ENCODE assay signal across 8 cellular contexts in genomic region chr1:155172732-155173477, GRCh38. TPM values are rescaled to one million over a fixed set of nuclear protein-coding genes. Genes with fewer than 3 reads are reported as not detected.
DNase-seq lines count a peak whose midpoint lies in the region; ATAC-seq, FAIRE-seq and TF ChIP-seq lines count a peak whose summit lies in the region.

Gene KRTCAP2 (minus strand): TSS chr1:155173304. CDS start chr1:155173224, 80 bp downstream.

- peak within 1 kb of the TSS; percentile 98 for H3K4me3 ChIP-seq in AG10803 (ENCODE audit: low read length)
- H3K4me3 ChIP-seq in kidney (ENCODE audit: low read length in 2 of 2): peak within 1 kb of the TSS; percentile 93 to 94

- TF ChIP-seq POLR2A in GM18951 (IDR thresholded peaks at IDR 0.05; ENCODE audit: extremely low read depth, insufficient read depth, insufficient read length): peak; percentile 93

- peak within 1 kb of the TSS; percentile 92 for H3K27ac ChIP-seq in kidney (ENCODE audit: low read depth in 2 of 2, low read length in 2 of 2)

- H3K9ac ChIP-seq in kidney (ENCODE audit: low read length in 2 of 2): peak within 1 kb of the TSS; percentile 86 to 92

- intact Hi-C loops in kidney (cut with DNase I): loop anchor here (10.0 kb wide), 1 partner anchor 52 kb away; no protein-coding TSS in a partner anchor

- in situ Hi-C loops in GM18951 (cut with MboI; ENCODE audit: low sequenced_read_pairs, unreplicated experiment): loop anchor here (5.0 kb wide), 1 partner anchor 86 kb away; no protein-coding TSS in a partner anchor

- peaks cover 10 to 19% of the 10 kb centered on the region in 2 donors for H3K4me1 ChIP-seq in kidney (ENCODE audit: control insufficient read depth in 1 of 2, insufficient read depth in 1 of 2, low read depth in 1 of 2, low read length in 2 of 2)

- TF ChIP-seq CTCF in AG10803 (conservative IDR thresholded peaks at IDR 0.05; ENCODE audit: low read length) (peak; percentile 86), kidney (IDR thresholded peaks at IDR 0.05; ENCODE audit: borderline replicate concordance, extremely low read depth, insufficient read depth) (peak; percentile 97)

- H3K27me3 Mint-ChIP-seq in central memory CD8-positive, alpha-beta T cell: no peaks in the 10 kb centered on the region

- peak; percentile 80 for ATAC-seq in HG03280 (IDR thresholded peaks at IDR 0.05; ENCODE audit: unreplicated experiment)
- ATAC-seq in central memory CD8-positive, alpha-beta T cell (replicated peaks; ENCODE audit: extremely low read depth, poor library complexity, severe bottlenecking): peak; percentile 85

- H3K9me3 Mint-ChIP-seq in central memory CD8-positive, alpha-beta T cell: no peaks in the 10 kb centered on the region

- peak within 1 kb of the TSS; percentile 97 for H3K4me3 Mint-ChIP-seq in central memory CD8-positive, alpha-beta T cell

- no peak for FAIRE-seq in kidney (lab: Jason Lieb, UNC)

- DNase-seq in AG10803 (ENCODE audit: low read depth) (peak; percentile 95), NCI-H446 (lab: John Stamatoyannopoulos, UW) (peak; percentile 97 to 99), kidney (peak; percentile 98)
- peak; percentile 93 for DNase-seq in activated CD4-positive, CD25-positive, alpha-beta regulatory T cell treated with anti-CD3 and anti-CD28 coated beads, Interleukin-2, amount 50 U/mL, for 16 hours (ENCODE audit: low read depth, low spot score)
- peak; percentile 87 to 91 for DNase-seq in central memory CD8-positive, alpha-beta T cell (ENCODE audit: low spot score in 2 of 2)
- peak; percentile 97 for DNase-seq in stimulated activated CD4-positive, alpha-beta T cell treated with anti-CD3 and anti-CD28 coated beads, Interleukin-15, amount 100 ng/mL, for 24 hours

- peaks cover 10 to 15% of the 10 kb centered on the region in 2 donors for H3K36me3 ChIP-seq in kidney (ENCODE audit: control insufficient read depth in 1 of 2, insufficient read depth in 2 of 2, low read length in 2 of 2)

- peaks cover 46% of the 10 kb centered on the region for H3K4me1 Mint-ChIP-seq in central memory CD8-positive, alpha-beta T cell

- no peaks in the 10 kb centered on the region for H3K9me3 ChIP-seq in kidney (ENCODE audit: control insufficient read depth in 1 of 2, low read length in 2 of 2)

- H3K27ac Mint-ChIP-seq in central memory CD8-positive, alpha-beta T cell (ENCODE audit: low read depth): peak within 1 kb of the TSS; percentile 97

- peaks cover 35% of the 10 kb centered on the region for H3K36me3 Mint-ChIP-seq in central memory CD8-positive, alpha-beta T cell (ENCODE audit: insufficient read depth)

RNA-seq across cellular contexts. Expression of gene KRTCAP2, which starts in this region (rescaled TPM):
- total RNA-seq in kidney: 198 TPM
- 351 TPM for polyA plus RNA-seq in kidney (ENCODE audit: insufficient read depth, low read depth, low replicate concordance)

Comparison
In these comparisons a context has a peak if more than half of its experiments do, and no peak if none do; other contexts are left out.
1. Peak in every context shown above with its lines: DNase-seq, ATAC-seq, H3K4me3 ChIP-seq and H3K27ac ChIP-seq.